ENCODE assay signal across 1 cellular context in genomic region chr1:27166929-27167328, GRCh38.
TF ChIP-seq lines count a peak whose summit lies in the region.

No MANE protein-coding gene starts in this region.

TF ChIP-seq in IMR-90, 13 proteins besides CTCF, POLR2A, EP300 and RAD21 (continued from another document):
- TF ChIP-seq MAFK (IDR thresholded peaks at IDR 0.05; ENCODE audit: low read depth, low read length) (no peak), MAZ (IDR thresholded peaks at IDR 0.05; ENCODE audit: borderline replicate concordance, low read depth, low read length) (no peak), RCOR1 (IDR thresholded peaks at IDR 0.05; ENCODE audit: insufficient replicate concordance, low read length) (no peak), BHLHE40 (IDR thresholded peaks at IDR 0.05; ENCODE audit: low read depth, low read length) (no peak), CHD1 (IDR thresholded peaks at IDR 0.05; ENCODE audit: low read depth, low read length) (no peak), NFE2L2 (IDR thresholded peaks at IDR 0.05; ENCODE audit: low read depth, low read length) (no peak), USF2 (IDR thresholded peaks at IDR 0.05; ENCODE audit: low read depth, low read length) (no peak), MXI1 (IDR thresholded peaks at IDR 0.05; ENCODE audit: borderline replicate concordance, low read depth, low read length) (no peak), RFX5 (IDR thresholded peaks at IDR 0.05; ENCODE audit: low read depth, low read length) (no peak), FOS (IDR thresholded peaks at IDR 0.05; ENCODE audit: low read depth, low read length) (no peak)
- TF ChIP-seq, protein P1, sequence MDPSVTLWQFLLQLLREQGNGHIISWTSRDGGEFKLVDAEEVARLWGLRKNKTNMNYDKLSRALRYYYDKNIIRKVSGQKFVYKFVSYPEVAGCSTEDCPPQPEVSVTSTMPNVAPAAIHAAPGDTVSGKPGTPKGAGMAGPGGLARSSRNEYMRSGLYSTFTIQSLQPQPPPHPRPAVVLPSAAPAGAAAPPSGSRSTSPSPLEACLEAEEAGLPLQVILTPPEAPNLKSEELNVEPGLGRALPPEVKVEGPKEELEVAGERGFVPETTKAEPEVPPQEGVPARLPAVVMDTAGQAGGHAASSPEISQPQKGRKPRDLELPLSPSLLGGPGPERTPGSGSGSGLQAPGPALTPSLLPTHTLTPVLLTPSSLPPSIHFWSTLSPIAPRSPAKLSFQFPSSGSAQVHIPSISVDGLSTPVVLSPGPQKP (IDR thresholded peaks at IDR 0.05; ENCODE audit: borderline replicate concordance, low read depth, low read length) = no peak
TF ChIP-seq in IMR-90: peak in this region for 0.
